ENCODE assay signal across 8 cellular contexts in genomic region chr13:31043891-31044657, GRCh38.
A peak's percentile ranks its signal among the peaks of the same experiment; 100 is the strongest.
DNase-seq lines count a peak whose midpoint lies in the region; ATAC-seq lines count a peak whose summit lies in the region.

No MANE protein-coding gene starts in this region.

- DNase-seq in AG20443 (ENCODE audit: low spot score) = peak; percentile 88
- peak; percentile 66 for DNase-seq in NCI-H460 (ENCODE audit: extremely low read depth, low read depth)
- peak; percentile 74 for DNase-seq in activated CD4-positive, alpha-beta T cell treated with anti-CD3 and anti-CD28 coated beads for 1 hour
- DNase-seq in central memory CD4-positive, alpha-beta T cell = peak; percentile 72
- DNase-seq in left kidney (ENCODE audit: low read depth, low spot score) = peak; percentile 92
- peak; percentile 85 for DNase-seq in stimulated activated CD4-positive, alpha-beta T cell treated with anti-CD3 and anti-CD28 coated beads, Interleukin-4, amount 100 ng/mL, for 24 hours

- ATAC-seq in GM19023 (IDR thresholded peaks at IDR 0.05; ENCODE audit: unreplicated experiment) (peak; percentile 95), HG03159 (IDR thresholded peaks at IDR 0.05; ENCODE audit: unreplicated experiment) (peak; percentile 90)

Comparison
In these comparisons a context has a peak if more than half of its experiments do, and no peak if none do; other contexts are left out.
1. Peak in every context shown above with its lines: DNase-seq and ATAC-seq.